ENCODE assay signal across 7 cellular contexts in the genomic region with DNA sequence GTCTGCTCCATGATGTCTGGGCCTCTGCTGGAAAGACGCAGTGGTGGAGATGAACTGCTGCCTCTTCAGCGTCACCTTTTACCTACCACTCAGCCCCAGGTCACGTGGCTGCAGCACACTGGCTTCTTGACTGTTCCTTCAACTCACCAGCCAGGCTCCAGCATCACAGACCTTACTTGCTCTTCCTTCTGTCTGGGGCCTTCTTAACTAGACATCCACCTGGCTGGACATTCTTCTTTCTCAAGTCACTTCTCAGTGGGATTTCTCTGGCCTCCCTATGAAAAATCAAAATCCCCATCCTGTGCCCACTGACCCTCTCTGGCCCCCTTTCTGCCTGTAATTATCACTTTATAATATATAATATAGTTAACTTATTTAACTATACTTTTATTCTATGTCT.
"Had no signal": no experiment of that assay in that cellular context is flagged by ENCODE, and none has a peak within 500 bp of the region (broad histone marks: within the 10 kb centered on the region; RNA-seq: fewer than 3 reads in every experiment).

No MANE protein-coding gene starts in this region.

- ATAC-seq: HepG2 had no signal

- FAIRE-seq: HepG2, HTR-8/SVneo had no signal

- H3K36me3 Mint-ChIP-seq: IgD-negative memory B cell had no signal

- DNase-seq: IMR-90, KBM-7, KG1 had no signal

- H3K4me3 Mint-ChIP-seq: IgD-negative memory B cell had no signal

- H3K27ac ChIP-seq: HL-60 had no signal

- H3K4me1 Mint-ChIP-seq: IgD-negative memory B cell had no signal

- H3K27ac Mint-ChIP-seq: IgD-negative memory B cell had no signal
